ENCODE assay signal across 2 cellular contexts in the genomic region with DNA sequence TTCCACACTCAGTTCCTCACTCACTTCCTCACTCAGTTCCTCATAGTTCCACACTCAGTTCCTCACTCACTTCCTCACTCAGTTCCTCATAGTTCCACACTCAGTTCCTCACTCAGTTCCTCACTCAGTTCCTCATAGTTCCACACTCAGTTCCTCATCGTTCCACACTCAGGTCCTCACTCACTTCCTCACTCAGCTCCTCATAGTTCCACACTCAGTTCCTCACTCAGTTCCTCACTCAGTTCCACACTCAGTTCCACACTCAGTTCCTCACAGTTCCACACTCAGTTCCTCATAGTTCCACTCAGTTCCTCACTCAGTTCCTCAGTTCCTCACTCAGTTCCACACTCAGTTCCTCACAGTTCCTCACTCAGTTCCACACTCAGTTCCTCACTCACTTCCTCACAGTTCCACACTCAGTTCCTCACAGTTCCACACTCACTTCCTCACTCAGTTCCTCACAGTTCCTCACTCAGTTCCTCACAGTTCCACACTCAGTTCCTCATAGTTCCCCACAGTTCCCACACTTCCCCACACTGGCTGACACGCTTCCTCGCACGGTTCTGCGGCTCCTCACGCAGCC. TPM values are rescaled to one million over a fixed set of nuclear protein-coding genes. Genes with fewer than 3 reads are reported as not detected.
"Had no signal": no experiment of that assay in that cellular context is flagged by ENCODE, and none has a peak within 500 bp of the region (broad histone marks: within the 10 kb centered on the region; RNA-seq: fewer than 3 reads in every experiment).

No MANE protein-coding gene starts in this region.

RNA-seq across cellular contexts. Expression of gene KIF1A, which starts 40.7 kb away (rescaled TPM):
- total RNA-seq: osteoblast, subcutaneous adipose tissue had no signal
